ENCODE assay signal across 29 cellular contexts in genomic region chr13:112596220-112596619, GRCh38.
"Had no signal": no experiment of that assay in that cellular context is flagged by ENCODE, and none has a peak within 500 bp of the region (broad histone marks: within the 10 kb centered on the region; RNA-seq: fewer than 3 reads in every experiment).

No MANE protein-coding gene starts in this region.

- H3K9me3 Mint-ChIP-seq: stimulated activated effector memory CD8-positive, alpha-beta T cell treated with anti-CD3 and anti-CD28 coated beads, Interleukin-12 subunit alpha, Interleukin-12 subunit beta, amount 100 ng/mL, for 72 hours; type B pancreatic cell had no signal

- H3K27me3 ChIP-seq: esophagus muscularis mucosa, gastroesophageal sphincter, hepatocyte, left lung, ovary, sigmoid colon, stomach, thyroid gland had no signal

- H3K4me3 Mint-ChIP-seq: mesothelial cell of epicardium; naive B cell; stimulated activated effector memory CD8-positive, alpha-beta T cell treated with anti-CD3 and anti-CD28 coated beads, Interleukin-12 subunit alpha, Interleukin-12 subunit beta, amount 100 ng/mL, for 72 hours; type B pancreatic cell had no signal

- H3K36me3 ChIP-seq: esophagus muscularis mucosa, gastroesophageal sphincter, heart left ventricle, left lung, ovary, sigmoid colon, stomach, thyroid gland had no signal

- H3K27ac ChIP-seq: coronary artery, esophagus muscularis mucosa, foreskin keratinocyte, gastroesophageal sphincter, heart left ventricle, hepatocyte, left lung, ovary, psoas muscle, sigmoid colon, stomach, thyroid gland had no signal

- H2AFZ ChIP-seq: hepatocyte had no signal

- H3K4me1 ChIP-seq: esophagus muscularis mucosa, foreskin keratinocyte, gastroesophageal sphincter, heart left ventricle, left lung, psoas muscle, sigmoid colon, thyroid gland had no signal

- H3K36me3 Mint-ChIP-seq: stimulated activated effector memory CD8-positive, alpha-beta T cell treated with anti-CD3 and anti-CD28 coated beads, Interleukin-12 subunit alpha, Interleukin-12 subunit beta, amount 100 ng/mL, for 72 hours; type B pancreatic cell had no signal

- H3K79me2 ChIP-seq: hepatocyte had no signal

- H3K27ac Mint-ChIP-seq: mesothelial cell of epicardium; naive B cell; stimulated activated effector memory CD8-positive, alpha-beta T cell treated with anti-CD3 and anti-CD28 coated beads, Interleukin-12 subunit alpha, Interleukin-12 subunit beta, amount 100 ng/mL, for 72 hours; type B pancreatic cell had no signal

- ATAC-seq: foreskin keratinocyte; gastroesophageal sphincter; heart left ventricle; left cardiac atrium; left lung; mucosa of descending colon; psoas muscle; right cardiac atrium; stimulated activated effector memory CD8-positive, alpha-beta T cell treated with anti-CD3 and anti-CD28 coated beads, Interleukin-12 subunit alpha, Interleukin-12 subunit beta, amount 100 ng/mL, for 72 hours had no signal

- H3K4me3 ChIP-seq: coronary artery, esophagus muscularis mucosa, gastroesophageal sphincter, heart left ventricle, hepatocyte, left lung, mucosa of descending colon, ovary, psoas muscle, sigmoid colon, stomach, thyroid gland had no signal

- H3K9me3 ChIP-seq: esophagus muscularis mucosa, gastroesophageal sphincter, heart left ventricle, left lung, mucosa of descending colon, ovary, psoas muscle, sigmoid colon, stomach, thyroid gland had no signal

- FAIRE-seq: endothelial cell of umbilical vein, islet of Langerhans had no signal

- H3K4me2 ChIP-seq: hepatocyte had no signal

- H3K4me1 Mint-ChIP-seq: naive B cell; stimulated activated effector memory CD8-positive, alpha-beta T cell treated with anti-CD3 and anti-CD28 coated beads, Interleukin-12 subunit alpha, Interleukin-12 subunit beta, amount 100 ng/mL, for 72 hours had no signal

- DNase-seq: dermis blood vessel endothelial cell; effector memory CD4-positive, alpha-beta T cell; foreskin keratinocyte; heart left ventricle; left cardiac atrium; left lung; mesenchymal stem cell; mucosa of descending colon; naive B cell; occipital lobe; ovary; posterior cingulate gyrus; psoas muscle; right cardiac atrium; sigmoid colon; stimulated activated CD4-positive, alpha-beta T cell treated with anti-CD3 and anti-CD28 coated beads, Interleukin-2, amount 100 ng/mL, for 24 hours; stimulated activated CD4-positive, alpha-beta T cell treated with anti-CD3 and anti-CD28 coated beads, Interleukin-4, amount 100 ng/mL, for 24 hours; stimulated activated naive CD4-positive, alpha-beta T cell treated with Interleukin-2 at 50 U/mL for 16 hours; stomach; thyroid gland had no signal
